Comparison of ENCODE assay signal across 26 cellular contexts in the genomic region with DNA sequence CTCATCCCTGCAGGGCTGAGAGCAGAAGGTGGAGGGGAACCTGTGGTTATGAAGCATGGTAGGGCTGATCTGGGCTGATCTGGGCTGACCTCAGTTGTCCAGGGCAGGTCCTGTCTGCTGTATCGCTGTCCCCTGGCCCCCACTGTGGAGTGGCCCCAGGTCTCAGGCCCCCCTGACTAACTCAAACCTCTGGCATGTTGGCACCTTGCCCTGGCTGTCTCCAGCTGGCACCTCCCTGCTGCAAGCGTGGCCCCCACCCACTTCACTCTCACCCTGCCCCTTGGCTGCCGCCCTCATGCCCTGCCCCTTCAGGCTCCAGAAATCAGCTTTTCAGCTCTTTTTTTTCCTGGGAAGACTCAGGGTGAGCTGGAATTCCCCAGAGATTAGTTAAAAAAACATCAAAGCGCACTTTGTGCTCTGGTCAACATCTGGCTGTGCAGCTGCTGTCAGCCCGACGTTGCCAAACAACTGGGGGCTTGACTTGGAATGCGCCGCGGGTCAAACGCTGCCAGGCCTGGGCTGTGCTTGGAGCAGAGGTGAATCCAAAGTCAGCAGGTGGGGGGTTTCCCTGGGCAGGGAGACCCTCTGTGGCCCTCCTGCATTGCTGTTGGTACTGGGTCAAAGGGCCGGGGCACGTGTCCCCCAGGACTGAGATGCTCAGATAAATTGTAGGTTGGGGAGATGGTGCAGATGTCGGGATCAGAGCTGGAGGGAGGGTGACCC.
DNase-seq lines count a peak whose midpoint lies in the region; ATAC-seq and TF ChIP-seq lines count a peak whose summit lies in the region.
"Had no signal": no experiment of that assay in that cellular context is flagged by ENCODE, and none has a peak within 500 bp of the region (broad histone marks: within the 10 kb centered on the region; RNA-seq: fewer than 3 reads in every experiment).

No MANE protein-coding gene starts in this region.

- peak overlapping the region; percentile 31 for H2BK5ac ChIP-seq in neuronal stem cell (ENCODE audit: low read length)

- no peaks in the 10 kb centered on the region for H3K36me3 ChIP-seq in right atrium auricular region
- H3K36me3 ChIP-seq in hepatocyte (replicated peaks; ENCODE audit: insufficient read depth, low read depth): no peaks in the 10 kb centered on the region
- H3K36me3 ChIP-seq in neuronal stem cell (replicated peaks in 1 of 2; ENCODE audit: control insufficient read depth in 2 of 2, insufficient read depth in 2 of 2, low read length in 2 of 2): no peaks in the 10 kb centered on the region
- no peaks in the 10 kb centered on the region for H3K36me3 ChIP-seq in aorta (ENCODE audit: control insufficient read depth in 1 of 2, insufficient read depth in 2 of 2, low read length in 1 of 2)
- H3K36me3 ChIP-seq: colonic mucosa, HAP-1, pancreas, sigmoid colon had no signal

- H2BK15ac ChIP-seq in neuronal stem cell (ENCODE audit: low read length): no peak overlapping the region

- H3K4ac ChIP-seq in neuronal stem cell (ENCODE audit: low read length): no peak overlapping the region

- H3K27ac Mint-ChIP-seq in activated T-helper 2 cell treated with anti-CD3 and anti-CD28 coated beads, Interferon-gamma antibody, Interleukin-2, Interleukin-4, amounts not matched to agents 10 μg/mL and 5 μg/mL and 100 μg/mL, durations not matched to agents 14 hours and 24 hours and 36 hours: no peak overlapping the region
- H3K27ac Mint-ChIP-seq: IgD-negative memory B cell, naive B cell had no signal

- no peak overlapping the region for H3K27ac ChIP-seq in right atrium auricular region
- H3K27ac ChIP-seq in hepatocyte: peak overlapping the region; percentile 15
- H3K27ac ChIP-seq in neuronal stem cell (replicated peaks; ENCODE audit: low read length): no peak overlapping the region
- no peak overlapping the region for H3K27ac ChIP-seq in aorta (ENCODE audit: low read depth in 1 of 2, low read length in 2 of 2)
- H3K27ac ChIP-seq: colonic mucosa, pancreas, sigmoid colon, VCaP had no signal

- H3K27me3 ChIP-seq in right atrium auricular region: no peaks in the 10 kb centered on the region
- no peaks in the 10 kb centered on the region for H3K27me3 ChIP-seq in hepatocyte
- peaks cover 0 to 16% (median 0%) of the 10 kb centered on the region in 3 experiments for H3K27me3 ChIP-seq in neuronal stem cell (ENCODE audit: control insufficient read depth in 3 of 3, insufficient read depth in 3 of 3, low read depth in 1 of 3, low read length in 3 of 3)
- no peaks in the 10 kb centered on the region for H3K27me3 ChIP-seq in aorta (ENCODE audit: control insufficient read depth in 1 of 2, insufficient read depth in 2 of 2, low read length in 1 of 2)
- H3K27me3 ChIP-seq: colonic mucosa, pancreas, sigmoid colon had no signal

- no peak overlapping the region for H2AFZ ChIP-seq in hepatocyte
- H2AFZ ChIP-seq in neuronal stem cell (ENCODE audit: low read length): no peak overlapping the region

- H3K9ac ChIP-seq in neuronal stem cell (ENCODE audit: low read depth, low read length, poor library complexity): no peak overlapping the region

- no peaks in the 10 kb centered on the region for H3K9me2 ChIP-seq in hepatocyte (replicated peaks; ENCODE audit: insufficient read depth)

- H3K79me2 ChIP-seq in hepatocyte: no peaks in the 10 kb centered on the region

- H3K14ac ChIP-seq in neuronal stem cell (ENCODE audit: low read length): no peak overlapping the region

- H3K23ac ChIP-seq in neuronal stem cell (ENCODE audit: low read depth, low read length, poor library complexity): no peak overlapping the region

- no peak overlapping the region for H4K91ac ChIP-seq in neuronal stem cell (ENCODE audit: low read depth, low read length, poor library complexity)

- no peaks in the 10 kb centered on the region for H3K36me3 Mint-ChIP-seq in activated T-helper 2 cell treated with anti-CD3 and anti-CD28 coated beads, Interferon-gamma antibody, Interleukin-2, Interleukin-4, amounts not matched to agents 10 μg/mL and 5 μg/mL and 100 μg/mL, durations not matched to agents 14 hours and 24 hours and 36 hours (ENCODE audit: low read depth)
- H3K36me3 Mint-ChIP-seq: naive B cell had no signal

- 23% methylated on average over 12 of the region's 13 CpGs for WGBS in hepatocyte (ENCODE audit: low lambda C conversion rate, missing lambda C conversion rate)
- no CpG with 5 or more reads among the region's 13 CpGs for WGBS in neuronal stem cell (ENCODE audit: extremely low coverage in 2 of 2, insufficient read length in 2 of 2, insufficient replicate concordance in 1 of 2), 2 donors
- WGBS in aorta, 2 donors: 51% methylated on average over 13 of the region's 13 CpGs

- H3K9me3 Mint-ChIP-seq in activated T-helper 2 cell treated with anti-CD3 and anti-CD28 coated beads, Interferon-gamma antibody, Interleukin-2, Interleukin-4, amounts not matched to agents 10 μg/mL and 5 μg/mL and 100 μg/mL, durations not matched to agents 14 hours and 24 hours and 36 hours: no peaks in the 10 kb centered on the region
- H3K9me3 Mint-ChIP-seq: activated T-cell treated with anti-CD3 and anti-CD28 coated beads, Interleukin-2, amount 50 U/mL, for 4 hours; IgD-negative memory B cell; naive B cell had no signal

- TF ChIP-seq CTCF in right atrium auricular region (IDR thresholded peaks at IDR 0.05) (no peak), hepatocyte (IDR thresholded peaks at IDR 0.05; ENCODE audit: poor library complexity) (no peak)

- intact Hi-C loops in left cardiac atrium (cut with DNase I): no loop called here
- intact Hi-C loops in aorta (cut with DNase I): no loop called here
- intact Hi-C loops in activated T-helper 2 cell treated with anti-CD3 and anti-CD28 coated beads, Interferon-gamma antibody, Interleukin-2, Interleukin-4, amounts not matched to agents 10 μg/mL and 5 μg/mL and 100 μg/mL, durations not matched to agents 14 hours and 24 hours and 36 hours (cut with micrococcal nuclease): no loop called here

- H2BK120ac ChIP-seq in neuronal stem cell (ENCODE audit: low read depth, low read length): no peak overlapping the region

- peak overlapping the region; percentile 58 for H3K18ac ChIP-seq in neuronal stem cell (ENCODE audit: low read length)

- ATAC-seq in left cardiac atrium: peak; percentile 41 to 63
- ATAC-seq in aorta (ENCODE audit: low FRiP score): no peak
- ATAC-seq in GM21576 (IDR thresholded peaks at IDR 0.05; ENCODE audit: unreplicated experiment): no peak
- no peak for ATAC-seq in GM19455 (IDR thresholded peaks at IDR 0.05; ENCODE audit: unreplicated experiment)
- ATAC-seq: activated T-cell treated with anti-CD3 and anti-CD28 coated beads, Interleukin-2, amount 50 U/mL, for 4 hours; left colon; pancreas had no signal

- H4K20me1 ChIP-seq in hepatocyte (ENCODE audit: insufficient read depth, poor library complexity, severe bottlenecking): no peaks in the 10 kb centered on the region

- H3K4me3 Mint-ChIP-seq in activated T-helper 2 cell treated with anti-CD3 and anti-CD28 coated beads, Interferon-gamma antibody, Interleukin-2, Interleukin-4, amounts not matched to agents 10 μg/mL and 5 μg/mL and 100 μg/mL, durations not matched to agents 14 hours and 24 hours and 36 hours (ENCODE audit: low read depth): no peak overlapping the region
- H3K4me3 Mint-ChIP-seq: activated T-cell treated with anti-CD3 and anti-CD28 coated beads, Interleukin-2, amount 50 U/mL, for 4 hours; IgD-negative memory B cell had no signal

- peaks cover 6% of the 10 kb centered on the region for H3K27me3 Mint-ChIP-seq in activated T-helper 2 cell treated with anti-CD3 and anti-CD28 coated beads, Interferon-gamma antibody, Interleukin-2, Interleukin-4, amounts not matched to agents 10 μg/mL and 5 μg/mL and 100 μg/mL, durations not matched to agents 14 hours and 24 hours and 36 hours (ENCODE audit: low read depth)

- peaks cover 2% of the 10 kb centered on the region for H3K4me1 Mint-ChIP-seq in activated T-helper 2 cell treated with anti-CD3 and anti-CD28 coated beads, Interferon-gamma antibody, Interleukin-2, Interleukin-4, amounts not matched to agents 10 μg/mL and 5 μg/mL and 100 μg/mL, durations not matched to agents 14 hours and 24 hours and 36 hours (ENCODE audit: low read depth)
- H3K4me1 Mint-ChIP-seq: IgD-negative memory B cell, naive B cell had no signal

- H2BK12ac ChIP-seq in neuronal stem cell (ENCODE audit: low read length): no peak overlapping the region

- peak overlapping the region; percentile 62 for H3K4me2 ChIP-seq in hepatocyte
- no peak overlapping the region for H3K4me2 ChIP-seq in neuronal stem cell (ENCODE audit: insufficient read depth, low read length, poor library complexity, severe bottlenecking)

- H3K9me3 ChIP-seq in right atrium auricular region (no peaks in the 10 kb centered on the region), hepatocyte (ENCODE audit: low read depth) (no peaks in the 10 kb centered on the region), neuronal stem cell (replicated peaks in 1 of 2; ENCODE audit: control insufficient read depth in 2 of 2, insufficient read depth in 1 of 2, low read depth in 1 of 2, low read length in 2 of 2) (no peaks in the 10 kb centered on the region), aorta (ENCODE audit: control insufficient read depth, low read length) (peaks cover 4% of the 10 kb centered on the region)
- H3K9me3 ChIP-seq: colonic mucosa, HAP-1, pancreas, sigmoid colon had no signal

- no peak for DNase-seq in left cardiac atrium
- DNase-seq in right atrium auricular region (ENCODE audit: low spot score): no peak
- peak; percentile 73 for DNase-seq in hepatocyte (ENCODE audit: low spot score)
- no peak for DNase-seq in neuronal stem cell (ENCODE audit: low spot score)
- peak; percentile 37 to 73 for DNase-seq in aorta
- no peak for DNase-seq in activated T-helper 2 cell treated with anti-CD3 and anti-CD28 coated beads, Interferon-gamma antibody, Interleukin-2, Interleukin-4, amounts not matched to agents 10 μg/mL and 5 μg/mL and 100 μg/mL, durations not matched to agents 14 hours and 24 hours and 36 hours (ENCODE audit: low spot score)
- DNase-seq: activated CD4-positive, alpha-beta T cell treated with anti-CD3 and anti-CD28 coated beads for 48 hours; activated naive CD4-positive, alpha-beta T cell treated with anti-CD3 and anti-CD28 coated beads, Interleukin-2, amount 50 U/mL, for 16 hours; activated T-cell treated with anti-CD3 and anti-CD28 coated beads, Interleukin-2, amount 50 U/mL, for 4 hours; colonic mucosa; DMS79 treated with DMSO at 0.1 percent for 48 hours; mesendoderm; naive B cell; NCI-H1105; NCI-H2081; NCI-H226; NCI-H748 treated with DMSO at 0.1 percent for 48 hours; sigmoid colon; stimulated activated CD8-positive, alpha-beta memory T cell treated with anti-CD3 and anti-CD28 coated beads, Interleukin-4, amount 100 ng/mL, for 48 hours had no signal

- no peak overlapping the region for H4K8ac ChIP-seq in neuronal stem cell (ENCODE audit: low read depth, low read length)

- H3K4me1 ChIP-seq in right atrium auricular region (no peaks in the 10 kb centered on the region), hepatocyte (ENCODE audit: insufficient read depth) (peaks cover 21% of the 10 kb centered on the region), neuronal stem cell (ENCODE audit: control insufficient read depth in 2 of 2, insufficient read depth in 1 of 2, low read depth in 1 of 2, low read length in 2 of 2) (peaks cover 0 to 2% of the 10 kb centered on the region in 2 donors), aorta (ENCODE audit: control insufficient read depth in 1 of 2, insufficient read depth in 2 of 2, low read length in 2 of 2) (no peaks in the 10 kb centered on the region)
- H3K4me1 ChIP-seq: colonic mucosa, HAP-1, pancreas had no signal

- H2AK5ac ChIP-seq in neuronal stem cell (ENCODE audit: low read depth, low read length): peak overlapping the region; percentile 53

- no peaks in the 10 kb centered on the region for H3K79me1 ChIP-seq in neuronal stem cell (ENCODE audit: low read depth, low read length)

- H3K4me3 ChIP-seq in right atrium auricular region: no peak overlapping the region
- no peak overlapping the region for H3K4me3 ChIP-seq in hepatocyte
- no peak overlapping the region for H3K4me3 ChIP-seq in neuronal stem cell (ENCODE audit: low read length in 2 of 2)
- no peak overlapping the region for H3K4me3 ChIP-seq in aorta (ENCODE audit: low read length in 2 of 2)
- H3K4me3 ChIP-seq: colonic mucosa, HAP-1, pancreas, sigmoid colon had no signal

Comparison
In these comparisons a context has a peak if more than half of its experiments do, and no peak if none do; other contexts are left out.
1. ATAC-seq: peak in left cardiac atrium (2 of 2); none in aorta (single experiment), GM21576 (single experiment) and GM19455 (single experiment).
2. DNase-seq: peak in hepatocyte (single experiment) and aorta (2 of 2); none in left cardiac atrium (single experiment), right atrium auricular region (single experiment), neuronal stem cell (single experiment) and activated T-helper 2 cell treated with anti-CD3 and anti-CD28 coated beads, Interferon-gamma antibody, Interleukin-2, Interleukin-4, amounts not matched to agents 10 μg/mL and 5 μg/mL and 100 μg/mL, durations not matched to agents 14 hours and 24 hours and 36 hours (single experiment).